ENCODE assay signal across 12 cellular contexts in genomic region chr2:173134703-173135102, GRCh38.
DNase-seq lines count a peak whose midpoint lies in the region; ATAC-seq and TF ChIP-seq lines count a peak whose summit lies in the region.
"Had no signal": no experiment of that assay in that cellular context is flagged by ENCODE, and none has a peak within 500 bp of the region (broad histone marks: within the 10 kb centered on the region; RNA-seq: fewer than 3 reads in every experiment).

No MANE protein-coding gene starts in this region.

- DNase-seq in stimulated activated CD4-positive, alpha-beta T cell treated with anti-CD3 and anti-CD28 coated beads, Interleukin-15, amount 100 ng/mL, for 24 hours: peak; percentile 11
- DNase-seq in stimulated activated CD4-positive, alpha-beta T cell treated with anti-CD3 and anti-CD28 coated beads, Interleukin-2, amount 100 ng/mL, for 24 hours: no peak
- DNase-seq in SKM-1 treated with dmso at 0.1 percent for 144 hours (lab: John Stamatoyannopoulos, UW; ENCODE audit: unreplicated experiment) (peak; percentile 34), fibroblast of peridontal ligament (ENCODE audit: extremely low read depth) (peak; percentile 64), WERI-Rb-1 (no peak), epidermal melanocyte (ENCODE audit: insufficient read length, low spot score) (no peak), C1 segment of cervical spinal cord (lab: John Stamatoyannopoulos, UW) (no peak)
- DNase-seq: NCI-H446, SJCRH30 had no signal

- TF ChIP-seq CTCF in WERI-Rb-1 (IDR thresholded peaks at IDR 0.05; ENCODE audit: low read depth, low read length): no peak

- no peaks in the 10 kb centered on the region for H3K27me3 ChIP-seq in WERI-Rb-1 (ENCODE audit: insufficient read depth, low read depth, severe bottlenecking)
- H3K27me3 ChIP-seq: SJCRH30 had no signal

- no peak overlapping the region for H3K4me3 ChIP-seq in WERI-Rb-1 (ENCODE audit: low read depth, low read length)
- H3K4me3 ChIP-seq: SJCRH30, thoracic aorta had no signal

- ATAC-seq in GM21515 (IDR thresholded peaks at IDR 0.05; ENCODE audit: unreplicated experiment): no peak
- ATAC-seq: HCT116 had no signal

- H3K36me3 ChIP-seq in WERI-Rb-1: no peaks in the 10 kb centered on the region
- H3K36me3 ChIP-seq: SJCRH30, thoracic aorta had no signal

- no peak overlapping the region for H3K27ac ChIP-seq in WERI-Rb-1
- H3K27ac ChIP-seq: SJCRH30, thoracic aorta had no signal

- H3K9me3 ChIP-seq in WERI-Rb-1 (ENCODE audit: severe bottlenecking): no peaks in the 10 kb centered on the region
- H3K9me3 ChIP-seq: SJCRH30, thoracic aorta had no signal

Comparison
In these comparisons a context has a peak if more than half of its experiments do, and no peak if none do; other contexts are left out.
1. DNase-seq: peak in stimulated activated CD4-positive, alpha-beta T cell treated with anti-CD3 and anti-CD28 coated beads, Interleukin-15, amount 100 ng/mL, for 24 hours (single experiment), SKM-1 treated with dmso at 0.1 percent for 144 hours (single experiment) and fibroblast of peridontal ligament (single experiment); none in stimulated activated CD4-positive, alpha-beta T cell treated with anti-CD3 and anti-CD28 coated beads, Interleukin-2, amount 100 ng/mL, for 24 hours (0 of 2), WERI-Rb-1 (single experiment), epidermal melanocyte (single experiment) and C1 segment of cervical spinal cord (0 of 14).